8 cellular contexts compared by ENCODE assay signal in the genomic region with DNA sequence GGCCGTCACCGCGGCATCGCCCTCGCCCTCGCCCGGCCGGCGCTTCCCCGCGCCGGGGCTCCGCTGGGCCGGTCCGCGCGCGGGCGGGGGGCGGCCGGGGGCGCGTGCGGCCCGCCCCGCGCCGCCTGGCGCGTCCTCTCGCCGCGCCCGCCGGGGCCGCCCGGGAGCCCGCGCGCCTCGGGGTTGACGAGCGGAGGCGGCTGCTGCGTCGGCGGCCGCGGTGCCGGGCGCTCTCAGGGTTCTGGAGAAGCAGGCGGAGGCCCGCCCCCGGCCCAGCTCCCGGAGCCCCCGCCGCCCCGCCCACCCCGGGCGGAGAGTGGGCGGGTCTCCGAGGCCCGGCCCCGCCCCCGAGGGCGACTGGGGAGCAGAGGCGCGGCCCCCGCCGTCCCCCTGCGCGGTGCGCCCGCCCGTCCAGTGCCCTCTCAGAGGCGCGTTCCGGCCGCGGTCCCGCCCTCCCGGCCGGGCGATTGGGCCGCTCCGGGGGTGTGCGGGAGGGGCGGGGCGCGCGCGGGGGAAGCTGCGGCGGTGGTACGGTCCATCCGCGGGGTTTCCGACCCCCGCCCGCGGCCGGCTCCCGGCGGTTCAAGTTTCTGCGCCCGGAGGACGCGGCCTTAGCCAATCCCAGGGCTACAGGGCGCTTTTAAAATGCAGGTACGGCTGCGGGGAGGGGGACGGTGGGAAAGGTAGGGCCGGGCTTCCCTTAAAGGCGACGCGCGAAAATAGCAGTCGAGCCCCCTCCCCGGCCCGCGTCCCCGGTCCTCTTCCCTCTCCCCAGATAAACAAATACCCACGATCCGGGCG. TPM values are rescaled to one million over a fixed set of nuclear protein-coding genes. Genes with fewer than 3 reads are reported as not detected.
A peak's percentile ranks its signal among the peaks of the same experiment; 100 is the strongest.
DNase-seq lines count a peak whose midpoint lies in the region; ATAC-seq and TF ChIP-seq lines count a peak whose summit lies in the region.

A gene (minus strand): TSS at position 243 of the 801 bp plus-strand sequence. CDS start 248 bp downstream, outside the sequence.

- no peak for TF ChIP-seq CTCF in AG10803 (conservative IDR thresholded peaks at IDR 0.05; ENCODE audit: low read length)

- H3K27ac Mint-ChIP-seq in activated CD4-positive, alpha-beta T cell treated with anti-CD3 and anti-CD28 coated beads, Interleukin-2, amount 10 ng/mL, durations not matched to agents 7 days and 5 days: peak within 1 kb of the TSS; percentile 92

- peaks cover 12% of the 10 kb centered on the region for H3K27me3 Mint-ChIP-seq in activated CD4-positive, alpha-beta T cell treated with anti-CD3 and anti-CD28 coated beads, Interleukin-2, amount 10 ng/mL, durations not matched to agents 7 days and 5 days

- peak; percentile 96 for DNase-seq in AG10803 (ENCODE audit: low read depth)
- peak; percentile 95 for DNase-seq in GM19238 (ENCODE audit: insufficient read length, low spot score)
- DNase-seq in NCI-H510A (lab: John Stamatoyannopoulos, UW): peak; percentile 91
- peak; percentile 91 for DNase-seq in activated CD4-positive, alpha-beta T cell treated with anti-CD3 and anti-CD28 coated beads, Interleukin-2, amount 10 ng/mL, durations not matched to agents 7 days and 5 days
- peak; percentile 85 for DNase-seq in cortex of kidney (lab: John Stamatoyannopoulos, UW)
- DNase-seq in stimulated activated CD4-positive, alpha-beta T cell treated with anti-CD3 and anti-CD28 coated beads, Interleukin-1b, Interleukin-23, amount 100 ng/mL, for 1 hour (ENCODE audit: low read depth in 2 of 2): peak; percentile 87 to 94

- H3K27ac ChIP-seq in layer of hippocampus (ENCODE audit: low read depth, low read length): peak within 1 kb of the TSS; percentile 81

- H3K36me3 Mint-ChIP-seq in activated CD4-positive, alpha-beta T cell treated with anti-CD3 and anti-CD28 coated beads, Interleukin-2, amount 10 ng/mL, durations not matched to agents 7 days and 5 days (ENCODE audit: low read depth): peaks cover 1% of the 10 kb centered on the region

- H3K4me3 ChIP-seq in AG10803 (ENCODE audit: low read length): peak within 1 kb of the TSS; percentile 71

- no peaks in the 10 kb centered on the region for H3K9me3 Mint-ChIP-seq in activated CD4-positive, alpha-beta T cell treated with anti-CD3 and anti-CD28 coated beads, Interleukin-2, amount 10 ng/mL, durations not matched to agents 7 days and 5 days

- peaks cover 20% of the 10 kb centered on the region for H3K4me1 Mint-ChIP-seq in activated CD4-positive, alpha-beta T cell treated with anti-CD3 and anti-CD28 coated beads, Interleukin-2, amount 10 ng/mL, durations not matched to agents 7 days and 5 days

- POLR2A ChIA-PET in activated CD4-positive, alpha-beta T cell treated with anti-CD3 and anti-CD28 coated beads, Interleukin-2, amount 10 ng/mL, durations not matched to agents 7 days and 5 days (lab: Charles Lee): interaction anchor here (0.6 kb wide), 1 partner anchor 296 kb away, joined by 3 read pairs; no protein-coding TSS in a partner anchor

- H3K4me3 Mint-ChIP-seq in activated CD4-positive, alpha-beta T cell treated with anti-CD3 and anti-CD28 coated beads, Interleukin-2, amount 10 ng/mL, durations not matched to agents 7 days and 5 days: peak within 1 kb of the TSS; percentile 87

- H3K27me3 ChIP-seq in layer of hippocampus (ENCODE audit: control insufficient read depth, insufficient read depth, low read length): no peaks in the 10 kb centered on the region

- CTCF ChIA-PET in activated CD4-positive, alpha-beta T cell treated with anti-CD3 and anti-CD28 coated beads, Interleukin-2, amount 10 ng/mL, durations not matched to agents 7 days and 5 days (lab: Charles Lee): interaction anchor here (0.9 to 2.7 kb wide), 4 partner anchors 10 to 34 kb away, joined by 3 to 9 read pairs (median 3); no protein-coding TSS in a partner anchor

- ATAC-seq in HG03432 (IDR thresholded peaks at IDR 0.05; ENCODE audit: unreplicated experiment): peak; percentile 91

RNA-seq across cellular contexts. Expression of the gene that starts here (rescaled TPM):
- total RNA-seq in activated CD4-positive, alpha-beta T cell treated with anti-CD3 and anti-CD28 coated beads, Interleukin-2, amount 10 ng/mL, durations not matched to agents 7 days and 5 days: 10 to 100 TPM; 10.0 to 10.9 TPM

Comparison
In these comparisons a context has a peak if more than half of its experiments do, and no peak if none do; other contexts are left out.
1. Peak in every context shown above with its lines: DNase-seq, ATAC-seq, H3K4me3 ChIP-seq and H3K27ac ChIP-seq.